ENCODE assay signal across 14 cellular contexts in the genomic region with DNA sequence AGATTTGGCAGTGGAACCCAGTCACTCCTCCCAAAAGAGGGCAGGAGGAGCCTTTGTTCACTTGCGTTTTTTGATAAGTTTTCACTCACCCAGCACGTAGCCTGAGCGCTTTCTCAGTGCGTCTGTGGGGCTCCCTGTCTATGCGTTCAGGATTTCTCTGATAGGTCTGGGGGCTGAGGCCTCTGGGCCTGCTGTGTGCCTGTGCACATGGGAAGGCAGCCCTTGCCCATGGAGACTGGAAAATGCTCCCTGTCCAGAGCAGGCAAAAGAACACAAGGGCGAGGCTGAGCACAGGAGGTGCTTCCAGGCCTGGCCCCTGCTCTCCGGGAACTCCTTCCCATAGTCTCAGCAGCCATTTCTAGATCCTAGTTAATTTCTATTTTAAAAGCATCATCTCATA.
DNase-seq lines count a peak whose midpoint lies in the region; ATAC-seq and TF ChIP-seq lines count a peak whose summit lies in the region.
"Had no signal": no experiment of that assay in that cellular context is flagged by ENCODE, and none has a peak within 500 bp of the region (broad histone marks: within the 10 kb centered on the region; RNA-seq: fewer than 3 reads in every experiment).

No MANE protein-coding gene starts in this region.

- no peak overlapping the region for H3K4me3 Mint-ChIP-seq in GM23338
- H3K4me3 Mint-ChIP-seq in type B pancreatic cell = no peak overlapping the region
- H3K4me3 Mint-ChIP-seq: CD4-positive, alpha-beta memory T cell; IgD-negative memory B cell had no signal

- TF ChIP-seq CTCF in GM23338 (conservative IDR thresholded peaks at IDR 0.05; ENCODE audit: low read depth in 2 of 2) (no peak), coronary artery (IDR thresholded peaks at IDR 0.05) (no peak), type B pancreatic cell (conservative IDR thresholded peaks at IDR 0.05) (no peak), GM13977 (IDR thresholded peaks at IDR 0.05; ENCODE audit: extremely low read depth, insufficient read depth, missing control alignments) (no peak)

- H3K27me3 ChIP-seq in GM23338 (ENCODE audit: insufficient read depth) = no peaks in the 10 kb centered on the region
- H3K27me3 ChIP-seq: BE2C had no signal

- H3K27ac ChIP-seq in GM23338 (ENCODE audit: low read depth) (no peak overlapping the region), coronary artery (no peak overlapping the region)
- H3K27ac ChIP-seq: A549, C4-2B had no signal

- no peak for ATAC-seq in GM23338
- no peak for ATAC-seq in left lobe of liver
- ATAC-seq in GM18517 (IDR thresholded peaks at IDR 0.05; ENCODE audit: unreplicated experiment) = no peak
- no peak for ATAC-seq in GM21576 (IDR thresholded peaks at IDR 0.05; ENCODE audit: unreplicated experiment)
- ATAC-seq: A549 had no signal

- DNase-seq in GM23338 (ENCODE audit: low spot score) = no peak
- peak; percentile 47 for DNase-seq in coronary artery (ENCODE audit: low spot score)
- DNase-seq in left lobe of liver (ENCODE audit: low spot score) = peak; percentile 16
- peak; percentile 34 for DNase-seq in type B pancreatic cell (ENCODE audit: extremely low spot score, unreplicated experiment)
- no peak for DNase-seq in GM13977 (ENCODE audit: low spot score)
- DNase-seq: BE2C; CD4-positive, alpha-beta memory T cell; DMS79; H7 had no signal

- no peaks in the 10 kb centered on the region for H3K36me3 ChIP-seq in GM23338 (ENCODE audit: insufficient read depth)
- H3K36me3 ChIP-seq: BE2C had no signal

- H3K4me1 ChIP-seq in GM23338 (ENCODE audit: insufficient read depth) = peaks cover 49% of the 10 kb centered on the region
- H3K4me1 ChIP-seq: A549, BE2C had no signal

- H3K27me3 Mint-ChIP-seq in GM23338 (ENCODE audit: insufficient read depth, low read depth, poor library complexity) (peaks cover 11% of the 10 kb centered on the region), type B pancreatic cell (no peaks in the 10 kb centered on the region)

- H3F3A ChIP-seq in GM23338 (replicated peaks; ENCODE audit: low read depth) = no peaks in the 10 kb centered on the region

- H3K36me3 Mint-ChIP-seq in GM23338 (ENCODE audit: low read depth) (no peaks in the 10 kb centered on the region), type B pancreatic cell (no peaks in the 10 kb centered on the region)
- H3K36me3 Mint-ChIP-seq: CD4-positive, alpha-beta memory T cell had no signal

- H3K4me3 ChIP-seq in GM23338 (no peak overlapping the region), coronary artery (no peak overlapping the region)
- H3K4me3 ChIP-seq: A549 had no signal

- H3K4me1 Mint-ChIP-seq in GM23338 = peaks cover 46% of the 10 kb centered on the region
- H3K4me1 Mint-ChIP-seq in type B pancreatic cell (ENCODE audit: unreplicated experiment) = peaks cover 50% of the 10 kb centered on the region
- H3K4me1 Mint-ChIP-seq: CD4-positive, alpha-beta memory T cell; IgD-negative memory B cell had no signal

- no peak overlapping the region for H3K4me2 ChIP-seq in GM23338
- H3K4me2 ChIP-seq: A549 had no signal

- no peaks in the 10 kb centered on the region for H3K9me3 Mint-ChIP-seq in GM23338
- H3K9me3 Mint-ChIP-seq in type B pancreatic cell = no peaks in the 10 kb centered on the region
- H3K9me3 Mint-ChIP-seq: CD4-positive, alpha-beta memory T cell; IgD-negative memory B cell had no signal

- no peaks in the 10 kb centered on the region for H3K79me2 ChIP-seq in GM23338 (replicated peaks; ENCODE audit: insufficient read depth)

- H4K20me1 ChIP-seq in GM23338 (replicated peaks; ENCODE audit: insufficient read depth) = no peaks in the 10 kb centered on the region

- in situ Hi-C loops in GM13977 (cut with MboI; ENCODE audit: low pct_unique_long_range_greater_than_20kb, low sequenced_read_pairs, unreplicated experiment) = no loop called here

- H3K9me2 ChIP-seq in GM23338 (ENCODE audit: insufficient read depth) = no peaks in the 10 kb centered on the region

- H2AFZ ChIP-seq in GM23338 = peak overlapping the region; percentile 74

- H3K27ac Mint-ChIP-seq in GM23338 (no peak overlapping the region), type B pancreatic cell (no peak overlapping the region)
- H3K27ac Mint-ChIP-seq: IgD-negative memory B cell had no signal

TF ChIP-seq in GM23338, 12 proteins besides CTCF, POLR2A, EP300 and RAD21 (continues in another document):
- no peak for TF ChIP-seq ZNF114 (CRISPR knock-in tag; IDR thresholded peaks at IDR 0.05)
- no peak for TF ChIP-seq EZH2phosphoT487 (IDR thresholded peaks at IDR 0.05; ENCODE audit: unreplicated experiment)
- TF ChIP-seq JUNB (IDR thresholded peaks at IDR 0.05; ENCODE audit: unreplicated experiment) = no peak
- TF ChIP-seq STAT1 (IDR thresholded peaks at IDR 0.05; ENCODE audit: unreplicated experiment) = no peak
- TF ChIP-seq POLR2AphosphoS5 (IDR thresholded peaks at IDR 0.05; ENCODE audit: low read depth) = no peak
- no peak for TF ChIP-seq NANOG (IDR thresholded peaks at IDR 0.05; ENCODE audit: borderline replicate concordance)
- TF ChIP-seq, protein P1, sequence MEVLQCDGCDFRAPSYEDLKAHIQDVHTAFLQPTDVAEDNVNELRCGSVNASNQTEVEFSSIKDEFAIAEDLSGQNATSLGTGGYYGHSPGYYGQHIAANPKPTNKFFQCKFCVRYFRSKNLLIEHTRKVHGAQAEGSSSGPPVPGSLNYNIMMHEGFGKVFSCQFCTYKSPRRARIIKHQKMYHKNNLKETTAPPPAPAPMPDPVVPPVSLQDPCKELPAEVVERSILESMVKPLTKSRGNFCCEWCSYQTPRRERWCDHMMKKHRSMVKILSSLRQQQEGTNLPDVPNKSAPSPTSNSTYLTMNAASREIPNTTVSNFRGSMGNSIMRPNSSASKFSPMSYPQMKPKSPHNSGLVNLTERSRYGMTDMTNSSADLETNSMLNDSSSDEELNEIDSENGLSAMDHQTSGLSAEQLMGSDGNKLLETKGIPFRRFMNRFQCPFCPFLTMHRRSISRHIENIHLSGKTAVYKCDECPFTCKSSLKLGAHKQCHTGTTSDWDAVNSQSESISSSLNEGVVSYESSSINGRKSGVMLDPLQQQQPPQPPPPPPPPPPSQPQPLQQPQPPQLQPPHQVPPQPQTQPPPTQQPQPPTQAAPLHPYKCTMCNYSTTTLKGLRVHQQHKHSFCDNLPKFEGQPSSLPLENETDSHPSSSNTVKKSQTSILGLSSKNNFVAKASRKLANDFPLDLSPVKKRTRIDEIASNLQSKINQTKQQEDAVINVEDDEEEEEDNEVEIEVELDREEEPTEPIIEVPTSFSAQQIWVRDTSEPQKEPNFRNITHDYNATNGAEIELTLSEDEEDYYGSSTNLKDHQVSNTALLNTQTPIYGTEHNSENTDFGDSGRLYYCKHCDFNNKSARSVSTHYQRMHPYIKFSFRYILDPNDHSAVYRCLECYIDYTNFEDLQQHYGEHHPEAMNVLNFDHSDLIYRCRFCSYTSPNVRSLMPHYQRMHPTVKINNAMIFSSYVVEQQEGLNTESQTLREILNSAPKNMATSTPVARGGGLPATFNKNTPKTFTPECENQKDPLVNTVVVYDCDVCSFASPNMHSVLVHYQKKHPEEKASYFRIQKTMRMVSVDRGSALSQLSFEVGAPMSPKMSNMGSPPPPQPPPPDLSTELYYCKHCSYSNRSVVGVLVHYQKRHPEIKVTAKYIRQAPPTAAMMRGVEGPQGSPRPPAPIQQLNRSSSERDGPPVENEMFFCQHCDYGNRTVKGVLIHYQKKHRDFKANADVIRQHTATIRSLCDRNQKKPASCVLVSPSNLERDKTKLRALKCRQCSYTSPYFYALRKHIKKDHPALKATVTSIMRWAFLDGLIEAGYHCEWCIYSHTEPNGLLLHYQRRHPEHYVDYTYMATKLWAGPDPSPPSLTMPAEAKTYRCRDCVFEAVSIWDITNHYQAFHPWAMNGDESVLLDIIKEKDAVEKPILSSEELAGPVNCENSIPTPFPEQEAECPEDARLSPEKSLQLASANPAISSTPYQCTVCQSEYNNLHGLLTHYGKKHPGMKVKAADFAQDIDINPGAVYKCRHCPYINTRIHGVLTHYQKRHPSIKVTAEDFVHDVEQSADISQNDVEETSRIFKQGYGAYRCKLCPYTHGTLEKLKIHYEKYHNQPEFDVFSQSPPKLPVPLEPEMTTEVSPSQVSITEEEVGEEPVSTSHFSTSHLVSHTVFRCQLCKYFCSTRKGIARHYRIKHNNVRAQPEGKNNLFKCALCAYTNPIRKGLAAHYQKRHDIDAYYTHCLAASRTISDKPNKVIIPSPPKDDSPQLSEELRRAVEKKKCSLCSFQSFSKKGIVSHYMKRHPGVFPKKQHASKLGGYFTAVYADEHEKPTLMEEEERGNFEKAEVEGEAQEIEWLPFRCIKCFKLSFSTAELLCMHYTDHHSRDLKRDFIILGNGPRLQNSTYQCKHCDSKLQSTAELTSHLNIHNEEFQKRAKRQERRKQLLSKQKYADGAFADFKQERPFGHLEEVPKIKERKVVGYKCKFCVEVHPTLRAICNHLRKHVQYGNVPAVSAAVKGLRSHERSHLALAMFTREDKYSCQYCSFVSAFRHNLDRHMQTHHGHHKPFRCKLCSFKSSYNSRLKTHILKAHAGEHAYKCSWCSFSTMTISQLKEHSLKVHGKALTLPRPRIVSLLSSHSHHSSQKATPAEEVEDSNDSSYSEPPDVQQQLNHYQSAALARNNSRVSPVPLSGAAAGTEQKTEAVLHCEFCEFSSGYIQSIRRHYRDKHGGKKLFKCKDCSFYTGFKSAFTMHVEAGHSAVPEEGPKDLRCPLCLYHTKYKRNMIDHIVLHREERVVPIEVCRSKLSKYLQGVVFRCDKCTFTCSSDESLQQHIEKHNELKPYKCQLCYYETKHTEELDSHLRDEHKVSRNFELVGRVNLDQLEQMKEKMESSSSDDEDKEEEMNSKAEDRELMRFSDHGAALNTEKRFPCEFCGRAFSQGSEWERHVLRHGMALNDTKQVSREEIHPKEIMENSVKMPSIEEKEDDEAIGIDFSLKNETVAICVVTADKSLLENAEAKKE (CRISPR knock-in tag; IDR thresholded peaks at IDR 0.05) = no peak

Comparison
In these comparisons a context has a peak if more than half of its experiments do, and no peak if none do; other contexts are left out.
1. DNase-seq: peak in coronary artery (single experiment), left lobe of liver (single experiment) and type B pancreatic cell (single experiment); none in GM23338 (single experiment) and GM13977 (single experiment).